ENCODE assay signal across 19 cellular contexts in the genomic region with DNA sequence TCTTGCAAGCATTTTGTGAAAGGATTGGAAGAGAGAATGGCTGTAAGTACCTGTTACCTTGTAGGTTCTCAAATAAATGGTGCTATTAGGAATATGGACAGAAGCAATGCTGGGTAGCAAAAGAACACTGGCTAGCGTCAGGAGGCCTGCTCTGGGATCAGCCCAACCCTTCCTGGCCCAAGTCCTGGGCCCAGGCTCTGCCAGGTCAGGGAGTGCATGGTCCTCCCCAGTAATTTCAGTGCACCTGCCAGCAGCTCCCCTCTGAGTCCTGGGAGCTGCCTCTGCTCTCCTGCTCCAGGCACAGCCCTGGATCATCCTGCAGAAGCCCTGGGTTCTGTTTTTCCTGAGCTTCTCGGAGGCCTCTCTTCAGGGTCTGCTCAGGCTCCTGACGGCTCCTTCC.
"Had no signal": no experiment of that assay in that cellular context is flagged by ENCODE, and none has a peak within 500 bp of the region (broad histone marks: within the 10 kb centered on the region; RNA-seq: fewer than 3 reads in every experiment).

No MANE protein-coding gene starts in this region.

- H3K27me3 ChIP-seq: ascending aorta, gastroesophageal sphincter, tibial artery, vagina had no signal

- H3K9ac ChIP-seq: parathyroid adenoma had no signal

- DNase-seq: activated CD4-positive, alpha-beta T cell treated with anti-CD3 and anti-CD28 coated beads for 4 hours; activated CD8-positive, alpha-beta memory T cell treated with anti-CD3 and anti-CD28 coated beads, Interleukin-2, amount 50 U/mL, for 4 hours; activated CD8-positive, alpha-beta T cell treated with anti-CD3 and anti-CD28 coated beads for 36 hours; activated gamma-delta T cell treated with Interleukin-2 at 50 U/mL for 16 hours; activated naive CD8-positive, alpha-beta T cell treated with anti-CD3 and anti-CD28 coated beads for 36 hours; activated T-cell treated with anti-CD3 and anti-CD28 coated beads, Interleukin-2, amount 50 U/mL, for 72 hours; effector memory CD8-positive, alpha-beta T cell; hippocampal formation; retina; small intestine; T1000; tibial artery had no signal

- H3K9me3 ChIP-seq: ascending aorta, gastroesophageal sphincter, tibial artery, vagina had no signal

- FAIRE-seq: small intestine had no signal

- H3K4me1 ChIP-seq: ascending aorta, tibial artery, vagina had no signal

- H3K4me3 ChIP-seq: ascending aorta, gastroesophageal sphincter, tibial artery, vagina had no signal

- H3K36me3 ChIP-seq: ascending aorta, gastroesophageal sphincter, vagina, WERI-Rb-1 had no signal

- H3K27ac ChIP-seq: ascending aorta, epithelial cell of prostate, gastroesophageal sphincter, parathyroid adenoma, tibial artery, vagina, WERI-Rb-1 had no signal

- ATAC-seq: activated CD8-positive, alpha-beta T cell treated with anti-CD3 and anti-CD28 coated beads for 36 hours; activated T-cell treated with anti-CD3 and anti-CD28 coated beads, Interleukin-2, amount 50 U/mL, for 72 hours; effector memory CD8-positive, alpha-beta T cell; gastroesophageal sphincter; natural killer cell treated with Interleukin-12 subunit alpha and Interleukin-12 subunit beta and Interleukin-15 and Interleukin-18, amount 100 ng/mL, for 72 hours had no signal
